ENCODE assay signal across 10 cellular contexts in the genomic region with DNA sequence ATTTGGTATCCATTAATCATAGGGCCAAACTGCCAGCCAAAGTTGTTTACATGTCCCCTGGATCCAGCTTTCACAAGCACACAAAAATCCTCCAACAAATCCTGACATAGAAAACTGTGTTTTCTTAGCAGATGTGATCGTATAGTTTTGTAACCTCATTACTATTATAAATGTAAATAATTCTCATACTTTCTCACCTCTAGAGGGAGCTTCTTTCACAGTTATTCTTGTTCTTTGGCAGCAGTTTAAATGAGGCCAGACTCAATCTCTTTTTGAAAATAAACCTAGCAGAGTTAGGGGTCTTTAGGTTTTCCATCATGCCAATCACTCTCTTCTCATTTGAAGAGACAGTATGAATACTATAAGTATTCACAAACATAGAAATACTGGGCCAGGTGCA. TPM values are rescaled to one million over a fixed set of nuclear protein-coding genes. Genes with fewer than 3 reads are reported as not detected.
A peak's percentile ranks its signal among the peaks of the same experiment; 100 is the strongest.
DNase-seq lines count a peak whose midpoint lies in the region; ATAC-seq, FAIRE-seq and TF ChIP-seq lines count a peak whose summit lies in the region.
"Had no signal": no experiment of that assay in that cellular context is flagged by ENCODE, and none has a peak within 500 bp of the region (broad histone marks: within the 10 kb centered on the region; RNA-seq: fewer than 3 reads in every experiment).

No MANE protein-coding gene starts in this region.

- H3K27ac Mint-ChIP-seq in CD4-positive, alpha-beta memory T cell = peak overlapping the region in 6 of 7 donors; percentile 43 to 92 (median 84)
- H3K27ac Mint-ChIP-seq in naive B cell = peak overlapping the region in 4 of 6 donors; percentile 60 to 96 (median 84)

- TF ChIP-seq EP300 in Ishikawa (IDR thresholded peaks at IDR 0.05; ENCODE audit: borderline replicate concordance) = no peak

- CTCF ChIA-PET in CD4-positive, alpha-beta memory T cell (lab: Charles Lee; ENCODE audit: partially characterized antibody) = interaction anchor here (1.3 kb wide), 1 partner anchor 51 kb away, joined by 3 read pairs; no protein-coding TSS in a partner anchor

- no peaks in the 10 kb centered on the region for H3K27me3 ChIP-seq in CD4-positive, alpha-beta memory T cell (ENCODE audit: insufficient read depth, low read length)

- no peak overlapping the region for H3K4me3 ChIP-seq in CD4-positive, alpha-beta memory T cell (ENCODE audit: low read length in 2 of 2)

- DNase-seq in CD4-positive, alpha-beta memory T cell = peak in 3 of 5 donors; percentile 29 to 60 (median 36)
- DNase-seq in naive B cell (no peak), head of caudate nucleus (no peak), SK-N-DZ (ENCODE audit: low spot score) (no peak), GOT3 (lab: John Stamatoyannopoulos, UW) (no peak), left colon (no peak)
- DNase-seq: activated CD4-positive, alpha-beta T cell treated with anti-CD3 and anti-CD28 coated beads for 4 hours; cerebellar nuclear complex had no signal

- H3K4me3 Mint-ChIP-seq in CD4-positive, alpha-beta memory T cell = peak overlapping the region in 2 of 8 donors; percentile 28 to 64
- peak overlapping the region in 3 of 8 donors; percentile 39 to 52 (median 51) for H3K4me3 Mint-ChIP-seq in naive B cell

- peaks cover 0 to 8% of the 10 kb centered on the region in 2 donors for H3K27me3 Mint-ChIP-seq in CD4-positive, alpha-beta memory T cell
- H3K27me3 Mint-ChIP-seq in naive B cell = peaks cover 0 to 10% (median 9%) of the 10 kb centered on the region in 3 donors

- H3K36me3 ChIP-seq in CD4-positive, alpha-beta memory T cell (ENCODE audit: insufficient read depth, low read length) = no peaks in the 10 kb centered on the region

- ATAC-seq in naive B cell (ENCODE audit: low read depth in 2 of 2) (no peak), left colon (no peak)

- peak; percentile 53 for TF ChIP-seq RAD21 in Ishikawa (IDR thresholded peaks at IDR 0.05; ENCODE audit: low read depth)

- H3K4me1 ChIP-seq in CD4-positive, alpha-beta memory T cell (ENCODE audit: insufficient read depth, low read length) = peaks cover 67% of the 10 kb centered on the region

- H3K4me1 Mint-ChIP-seq in CD4-positive, alpha-beta memory T cell = peaks cover 54 to 74% (median 63%) of the 10 kb centered on the region in 4 donors
- peaks cover 50 to 72% (median 68%) of the 10 kb centered on the region in 3 donors for H3K4me1 Mint-ChIP-seq in naive B cell

- H3K36me3 Mint-ChIP-seq in CD4-positive, alpha-beta memory T cell = peaks cover 0 to 2% of the 10 kb centered on the region in 2 donors
- H3K36me3 Mint-ChIP-seq in naive B cell = no peaks in the 10 kb centered on the region

- intact Hi-C loops in CD4-positive, alpha-beta memory T cell (cut with micrococcal nuclease) = loop anchor here (1.0 kb wide), 1 partner anchor 120 kb away; no protein-coding TSS in a partner anchor
- intact Hi-C loops in head of caudate nucleus (cut with DNase I) (no loop called here), left colon (cut with DNase I, micrococcal nuclease) (no loop called here)

- peak; percentile 64 for FAIRE-seq in TTC549 (lab: Jason Lieb, UNC)

- H3K27ac ChIP-seq in CD4-positive, alpha-beta memory T cell (ENCODE audit: low read depth, low read length) = no peak overlapping the region

- H3K9me3 Mint-ChIP-seq in CD4-positive, alpha-beta memory T cell = peaks cover 0 to 14% (median 5%) of the 10 kb centered on the region in 8 donors
- peaks cover 0 to 7% (median 4%) of the 10 kb centered on the region in 7 donors for H3K9me3 Mint-ChIP-seq in naive B cell

- POLR2A ChIA-PET in CD4-positive, alpha-beta memory T cell (lab: Charles Lee; ENCODE audit: partially characterized antibody) = interaction anchor here (1.1 to 1.8 kb wide), 3 partner anchors 11 to 18 kb away, joined by 4 to 12 read pairs (median 5); a partner anchor contains a TSS

- H3K9me3 ChIP-seq in CD4-positive, alpha-beta memory T cell (ENCODE audit: control insufficient read depth in 1 of 2, low read length in 2 of 2) = no peaks in the 10 kb centered on the region

TF ChIP-seq in Ishikawa, 13 proteins besides CTCF, POLR2A, EP300 and RAD21:
- TF ChIP-seq, protein P1, sequence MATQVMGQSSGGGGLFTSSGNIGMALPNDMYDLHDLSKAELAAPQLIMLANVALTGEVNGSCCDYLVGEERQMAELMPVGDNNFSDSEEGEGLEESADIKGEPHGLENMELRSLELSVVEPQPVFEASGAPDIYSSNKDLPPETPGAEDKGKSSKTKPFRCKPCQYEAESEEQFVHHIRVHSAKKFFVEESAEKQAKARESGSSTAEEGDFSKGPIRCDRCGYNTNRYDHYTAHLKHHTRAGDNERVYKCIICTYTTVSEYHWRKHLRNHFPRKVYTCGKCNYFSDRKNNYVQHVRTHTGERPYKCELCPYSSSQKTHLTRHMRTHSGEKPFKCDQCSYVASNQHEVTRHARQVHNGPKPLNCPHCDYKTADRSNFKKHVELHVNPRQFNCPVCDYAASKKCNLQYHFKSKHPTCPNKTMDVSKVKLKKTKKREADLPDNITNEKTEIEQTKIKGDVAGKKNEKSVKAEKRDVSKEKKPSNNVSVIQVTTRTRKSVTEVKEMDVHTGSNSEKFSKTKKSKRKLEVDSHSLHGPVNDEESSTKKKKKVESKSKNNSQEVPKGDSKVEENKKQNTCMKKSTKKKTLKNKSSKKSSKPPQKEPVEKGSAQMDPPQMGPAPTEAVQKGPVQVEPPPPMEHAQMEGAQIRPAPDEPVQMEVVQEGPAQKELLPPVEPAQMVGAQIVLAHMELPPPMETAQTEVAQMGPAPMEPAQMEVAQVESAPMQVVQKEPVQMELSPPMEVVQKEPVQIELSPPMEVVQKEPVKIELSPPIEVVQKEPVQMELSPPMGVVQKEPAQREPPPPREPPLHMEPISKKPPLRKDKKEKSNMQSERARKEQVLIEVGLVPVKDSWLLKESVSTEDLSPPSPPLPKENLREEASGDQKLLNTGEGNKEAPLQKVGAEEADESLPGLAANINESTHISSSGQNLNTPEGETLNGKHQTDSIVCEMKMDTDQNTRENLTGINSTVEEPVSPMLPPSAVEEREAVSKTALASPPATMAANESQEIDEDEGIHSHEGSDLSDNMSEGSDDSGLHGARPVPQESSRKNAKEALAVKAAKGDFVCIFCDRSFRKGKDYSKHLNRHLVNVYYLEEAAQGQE (IDR thresholded peaks at IDR 0.05; ENCODE audit: low read depth) = no peak
- TF ChIP-seq TEAD4 (IDR thresholded peaks at IDR 0.05) (no peak), ZBTB7A (IDR thresholded peaks at IDR 0.05; ENCODE audit: low read depth) (no peak), NFIC (IDR thresholded peaks at IDR 0.05) (no peak), TCF12 (IDR thresholded peaks at IDR 0.05; ENCODE audit: low read depth) (no peak), YY1 (IDR thresholded peaks at IDR 0.05; ENCODE audit: low read depth) (no peak), FOXM1 (IDR thresholded peaks at IDR 0.05; ENCODE audit: borderline replicate concordance, low read depth) (no peak), EGR1 (IDR thresholded peaks at IDR 0.05) (no peak)
- TF ChIP-seq, protein P2, sequence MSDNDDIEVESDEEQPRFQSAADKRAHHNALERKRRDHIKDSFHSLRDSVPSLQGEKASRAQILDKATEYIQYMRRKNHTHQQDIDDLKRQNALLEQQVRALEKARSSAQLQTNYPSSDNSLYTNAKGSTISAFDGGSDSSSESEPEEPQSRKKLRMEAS (IDR thresholded peaks at IDR 0.05) = no peak

RNA-seq across cellular contexts. Expression of a gene that starts 17.0 kb away (rescaled TPM):
- 10 to 100 TPM; 30.6 to 32.2 TPM for total RNA-seq in CD4-positive, alpha-beta memory T cell
- polyA plus RNA-seq in CD4-positive, alpha-beta memory T cell = 1 to 10 TPM; 1.3 to 6.9 TPM
- 100 to 1,000 TPM in 1 of 6 donors, 10 to 100 TPM in 5; 25.2 to 105 (median 43.4) TPM for polyA plus RNA-seq in naive B cell (ENCODE audit: low read depth in 6 of 6)
- polyA plus RNA-seq in SK-N-DZ (2014; cell fraction: cytosol; rRNA removed) = 7.9 and 9.1 TPM in 2 replicates
- polyA plus RNA-seq in SK-N-DZ (2014; cell fraction: nucleus; rRNA removed) = 11.6 and 21.6 TPM in 2 replicates
- total RNA-seq in left colon = 10 to 100 TPM; 12.3 to 13.2 TPM

RNA-seq across cellular contexts. Expression of a gene that starts 40.8 kb away (rescaled TPM):
- total RNA-seq in CD4-positive, alpha-beta memory T cell = 10 to 100 TPM; 69.9 to 80.0 TPM
- polyA plus RNA-seq in CD4-positive, alpha-beta memory T cell = 10 to 100 TPM; 11.4 to 25.0 TPM
- polyA plus RNA-seq in naive B cell (ENCODE audit: low read depth in 6 of 6) = 10 to 100 TPM in 5 of 6 donors, 1 to 10 TPM in 1; 9.0 to 21.0 (median 12.3) TPM
- polyA plus RNA-seq in SK-N-DZ (2014; cell fraction: cytosol; rRNA removed) = 5.6 and 10.4 TPM in 2 replicates
- 20.0 and 34.9 TPM in 2 replicates for polyA plus RNA-seq in SK-N-DZ (2014; cell fraction: nucleus; rRNA removed)
- 10 to 100 TPM; 32.1 to 34.6 TPM for total RNA-seq in left colon

Comparison
In these comparisons a context has a peak if more than half of its experiments do, and no peak if none do; other contexts are left out.
1. DNase-seq: peak in CD4-positive, alpha-beta memory T cell (3 of 5); none in naive B cell (single experiment), head of caudate nucleus (0 of 42), SK-N-DZ (single experiment), GOT3 (single experiment) and left colon (0 of 2).